ENCODE assay signal across 8 cellular contexts in genomic region chr15:85457392-85457968, GRCh38.
DNase-seq lines count a peak whose midpoint lies in the region; ATAC-seq and FAIRE-seq lines count a peak whose summit lies in the region.
"Had no signal": no experiment of that assay in that cellular context is flagged by ENCODE, and none has a peak within 500 bp of the region (broad histone marks: within the 10 kb centered on the region; RNA-seq: fewer than 3 reads in every experiment).

No MANE protein-coding gene starts in this region.

- H3K27me3 ChIP-seq in small intestine (ENCODE audit: control insufficient read depth in 2 of 2, insufficient read depth in 2 of 2, low read length in 2 of 2): no peaks in the 10 kb centered on the region

- CTCF ChIA-PET in activated naive CD4-positive, alpha-beta T cell treated with anti-CD3 and anti-CD28 coated beads, Interleukin-2, amount 10 ng/mL, durations not matched to agents 7 days and 5 days (lab: Charles Lee): no interaction called here

- peak overlapping the region in 6 of 8 donors; percentile 12 to 80 (median 63) for H3K4me3 Mint-ChIP-seq in naive B cell
- no peak overlapping the region for H3K4me3 Mint-ChIP-seq in activated naive CD4-positive, alpha-beta T cell treated with anti-CD3 and anti-CD28 coated beads, Interleukin-2, amount 10 ng/mL, durations not matched to agents 7 days and 5 days
- H3K4me3 Mint-ChIP-seq: brain had no signal

- H3K4me1 ChIP-seq in small intestine (ENCODE audit: control insufficient read depth in 2 of 2, insufficient read depth in 1 of 2, low read depth in 1 of 2, low read length in 1 of 2): peaks cover 2 to 3% of the 10 kb centered on the region in 2 donors

- H3K36me3 Mint-ChIP-seq in naive B cell: no peaks in the 10 kb centered on the region
- peaks cover 10% of the 10 kb centered on the region for H3K36me3 Mint-ChIP-seq in activated naive CD4-positive, alpha-beta T cell treated with anti-CD3 and anti-CD28 coated beads, Interleukin-2, amount 10 ng/mL, durations not matched to agents 7 days and 5 days

- no peaks in the 10 kb centered on the region for H3K27me3 Mint-ChIP-seq in naive B cell
- no peaks in the 10 kb centered on the region for H3K27me3 Mint-ChIP-seq in activated naive CD4-positive, alpha-beta T cell treated with anti-CD3 and anti-CD28 coated beads, Interleukin-2, amount 10 ng/mL, durations not matched to agents 7 days and 5 days

- H3K9me3 Mint-ChIP-seq in naive B cell: no peaks in the 10 kb centered on the region
- H3K9me3 Mint-ChIP-seq in activated naive CD4-positive, alpha-beta T cell treated with anti-CD3 and anti-CD28 coated beads, Interleukin-2, amount 10 ng/mL, durations not matched to agents 7 days and 5 days: peaks cover 1% of the 10 kb centered on the region

- DNase-seq in NCI-H526 (lab: John Stamatoyannopoulos, UW) (peak; percentile 75 to 81), naive B cell (no peak), small intestine (no peak), urothelium cell line (ENCODE audit: low spot score) (no peak)
- no peak for DNase-seq in activated naive CD4-positive, alpha-beta T cell treated with anti-CD3 and anti-CD28 coated beads, Interleukin-2, amount 10 ng/mL, durations not matched to agents 7 days and 5 days

- 71 to 88% (median 81%) methylated on average over 8 of the region's 8 CpGs for WGBS in small intestine, 3 donors

- H3K36me3 ChIP-seq in small intestine (ENCODE audit: control insufficient read depth in 2 of 2, insufficient read depth in 2 of 2, low read length in 2 of 2): no peaks in the 10 kb centered on the region

- H3K4me3 ChIP-seq in small intestine (ENCODE audit: low read depth in 1 of 2, low read length in 2 of 2): no peak overlapping the region

- H3K4me1 Mint-ChIP-seq in naive B cell: peaks cover 64 to 93% (median 86%) of the 10 kb centered on the region in 3 donors
- peaks cover 20% of the 10 kb centered on the region for H3K4me1 Mint-ChIP-seq in activated naive CD4-positive, alpha-beta T cell treated with anti-CD3 and anti-CD28 coated beads, Interleukin-2, amount 10 ng/mL, durations not matched to agents 7 days and 5 days

- no peaks in the 10 kb centered on the region for H3K9me3 ChIP-seq in small intestine (ENCODE audit: control insufficient read depth, low read depth)

- ATAC-seq in GM19035 (IDR thresholded peaks at IDR 0.05; ENCODE audit: unreplicated experiment): peak; percentile 90
- peak; percentile 82 for ATAC-seq in HG02678 (IDR thresholded peaks at IDR 0.05; ENCODE audit: unreplicated experiment)
- ATAC-seq in naive B cell (ENCODE audit: low read depth in 2 of 2): peak; percentile 59 to 74

- peak overlapping the region in 1 of 2 donors; percentile 45 for H3K27ac ChIP-seq in small intestine (ENCODE audit: low read depth in 1 of 2, low read length in 1 of 2)

- FAIRE-seq in small intestine (lab: Jason Lieb, UNC): no peak
- no peak for FAIRE-seq in urothelium cell line (lab: Jason Lieb, UNC)

- peak overlapping the region in 5 of 6 donors; percentile 84 to 93 (median 88) for H3K27ac Mint-ChIP-seq in naive B cell
- H3K27ac Mint-ChIP-seq in activated naive CD4-positive, alpha-beta T cell treated with anti-CD3 and anti-CD28 coated beads, Interleukin-2, amount 10 ng/mL, durations not matched to agents 7 days and 5 days: no peak overlapping the region

Comparison
In these comparisons a context has a peak if more than half of its experiments do, and no peak if none do; other contexts are left out.
1. DNase-seq: peak in NCI-H526 (2 of 2); none in naive B cell (single experiment), small intestine (single experiment), activated naive CD4-positive, alpha-beta T cell treated with anti-CD3 and anti-CD28 coated beads, Interleukin-2, amount 10 ng/mL, durations not matched to agents 7 days and 5 days (single experiment) and urothelium cell line (single experiment).
2. Peak in every context shown above with its lines, with median percentiles within 50 percentile points of each other: ATAC-seq.